21 cellular contexts compared by ENCODE assay signal in genomic region chr15:59830143-59830542, GRCh38.
A peak's percentile ranks its signal among the peaks of the same experiment; 100 is the strongest.
DNase-seq lines count a peak whose midpoint lies in the region; TF ChIP-seq lines count a peak whose summit lies in the region.
"Had no signal": no experiment of that assay in that cellular context is flagged by ENCODE, and none has a peak within 500 bp of the region (broad histone marks: within the 10 kb centered on the region; RNA-seq: fewer than 3 reads in every experiment).

No MANE protein-coding gene starts in this region.

- H3K36me3 ChIP-seq in mammary epithelial cell (ENCODE audit: insufficient read depth, low read length) (no peaks in the 10 kb centered on the region), breast epithelium (no peaks in the 10 kb centered on the region), SJSA1 (no peaks in the 10 kb centered on the region), spleen (no peaks in the 10 kb centered on the region)

- H3K4me3 Mint-ChIP-seq in mesothelial cell of epicardium (no peak overlapping the region), osteocyte (ENCODE audit: unreplicated experiment) (no peak overlapping the region)
- H3K4me3 Mint-ChIP-seq: B cell; CD8-positive, alpha-beta memory T cell had no signal

- H3K79me2 ChIP-seq in mammary epithelial cell (ENCODE audit: insufficient read depth, low read length) = no peaks in the 10 kb centered on the region

- in situ Hi-C loops in mammary epithelial cell (cut with MboI; ENCODE audit: low sequenced_read_pairs in 2 of 2) = no loop called here

- DNase-seq in mammary epithelial cell = no peak
- no peak for DNase-seq in breast epithelium (ENCODE audit: low spot score in 2 of 2)
- peak in 1 of 2 experiments; percentile 19 for DNase-seq in SJSA1 (ENCODE audit: low read depth in 1 of 2, low spot score in 2 of 2)
- no peak for DNase-seq in mesothelial cell of epicardium (ENCODE audit: low spot score in 2 of 2, unreplicated experiment in 2 of 2)
- DNase-seq in NCI-H524 (lab: John Stamatoyannopoulos, UW) = no peak
- no peak for DNase-seq in osteocyte (ENCODE audit: extremely low spot score, unreplicated experiment)
- DNase-seq in spleen = no peak
- DNase-seq: CD8-positive, alpha-beta memory T cell; DMS79 treated with DMSO at 0.1 percent for 48 hours; GF-D8; NCI-H1092 treated with DMSO at 0.1 percent for 48 hours; NCI-H1436; NCI-H187; NCI-H2171 treated with DMSO at 0.1 percent for 48 hours; NCI-H524 treated with DMSO at 0.1 percent for 48 hours; NCI-H774; PC-3; Right ventricle myocardium superior had no signal

- dilution Hi-C loops in mammary epithelial cell (cut with HindIII; ENCODE audit: low sequenced_read_pairs) = no loop called here

- H3K27me3 ChIP-seq in mammary epithelial cell (ENCODE audit: insufficient read depth, low read length) (no peaks in the 10 kb centered on the region), breast epithelium (peaks cover 0 to 4% of the 10 kb centered on the region in 2 donors), SJSA1 (replicated peaks) (0 out of 2 replicates have a peak, but pooled peaks cover 2% of the 10 kb centered on the region), spleen (replicated peaks in 1 of 7) (peaks cover 0 to 12% (median 0%) of the 10 kb centered on the region in 7 donors)

- peak overlapping the region; percentile 24 for H3K27ac Mint-ChIP-seq in mesothelial cell of epicardium
- H3K27ac Mint-ChIP-seq in osteocyte (ENCODE audit: unreplicated experiment) = no peak overlapping the region
- H3K27ac Mint-ChIP-seq: B cell had no signal

- TF ChIP-seq POLR2A in breast epithelium (IDR thresholded peaks at IDR 0.05) (no peak), spleen (IDR thresholded peaks at IDR 0.05) (no peak)

- H4K20me1 ChIP-seq in mammary epithelial cell (ENCODE audit: insufficient read depth, low read length) = no peaks in the 10 kb centered on the region

- TF ChIP-seq CTCF in mammary epithelial cell (conservative IDR thresholded peaks at IDR 0.05 in 1 of 2, IDR thresholded peaks at IDR 0.05 in 1 of 2; ENCODE audit: extremely low read depth in 1 of 2, insufficient read depth in 1 of 2, low read depth in 1 of 2, low read length in 2 of 2) (no peak), breast epithelium (IDR thresholded peaks at IDR 0.05) (no peak), mesothelial cell of epicardium (IDR thresholded peaks at IDR 0.05; ENCODE audit: unreplicated experiment) (no peak), osteocyte (IDR thresholded peaks at IDR 0.05) (no peak), spleen (IDR thresholded peaks at IDR 0.05 in 8 of 11, conservative IDR thresholded peaks at IDR 0.05 in 3 of 11) (no peak)

- no peak overlapping the region for H3K27ac ChIP-seq in mammary epithelial cell (ENCODE audit: insufficient read depth, low read depth, low read length)
- no peak overlapping the region for H3K27ac ChIP-seq in breast epithelium
- H3K27ac ChIP-seq in SJSA1 = peak overlapping the region; percentile 83
- no peak overlapping the region for H3K27ac ChIP-seq in spleen
- H3K27ac ChIP-seq: 22Rv1, C4-2B had no signal

- no peak overlapping the region for H3K9ac ChIP-seq in mammary epithelial cell (ENCODE audit: insufficient read depth, low read length)

- H3K9me3 Mint-ChIP-seq in mesothelial cell of epicardium = no peaks in the 10 kb centered on the region
- H3K9me3 Mint-ChIP-seq in osteocyte (ENCODE audit: unreplicated experiment) = no peaks in the 10 kb centered on the region
- H3K9me3 Mint-ChIP-seq: CD8-positive, alpha-beta memory T cell had no signal

- H3K36me3 Mint-ChIP-seq in mesothelial cell of epicardium = no peaks in the 10 kb centered on the region
- no peaks in the 10 kb centered on the region for H3K36me3 Mint-ChIP-seq in osteocyte (ENCODE audit: unreplicated experiment)
- H3K36me3 Mint-ChIP-seq: CD8-positive, alpha-beta memory T cell had no signal

- H3K4me3 ChIP-seq in mammary epithelial cell (replicated peaks in 1 of 3; ENCODE audit: insufficient read depth in 1 of 3, low read depth in 2 of 3, low read length in 3 of 3) (no peak overlapping the region), breast epithelium (no peak overlapping the region), SJSA1 (no peak overlapping the region), spleen (no peak overlapping the region)

- intact Hi-C loops in mammary epithelial cell (cut with micrococcal nuclease) = no loop called here
- intact Hi-C loops in breast epithelium (cut with DNase I; ENCODE audit: low total_unique reads) = no loop called here
- intact Hi-C loops in spleen (cut with DNase I; ENCODE audit: low total_unique reads) = no loop called here

- H3K4me2 ChIP-seq in mammary epithelial cell (ENCODE audit: insufficient read depth, low read depth, low read length) = no peak overlapping the region

- H3K4me1 ChIP-seq in mammary epithelial cell (ENCODE audit: insufficient read depth, low read length) = peaks cover 29% of the 10 kb centered on the region
- H3K4me1 ChIP-seq in breast epithelium = no peaks in the 10 kb centered on the region
- peaks cover 57% of the 10 kb centered on the region for H3K4me1 ChIP-seq in SJSA1 (replicated peaks)
- no peaks in the 10 kb centered on the region for H3K4me1 ChIP-seq in spleen

- H3K4me1 Mint-ChIP-seq in mesothelial cell of epicardium = peaks cover 37% of the 10 kb centered on the region
- H3K4me1 Mint-ChIP-seq in osteocyte (ENCODE audit: unreplicated experiment) = no peaks in the 10 kb centered on the region
- H3K4me1 Mint-ChIP-seq: B cell had no signal

- peak overlapping the region; percentile 76 for H2AFZ ChIP-seq in mammary epithelial cell (ENCODE audit: low read depth, low read length)

- H3K27me3 Mint-ChIP-seq in mesothelial cell of epicardium (ENCODE audit: low read depth) = no peaks in the 10 kb centered on the region
- H3K27me3 Mint-ChIP-seq in osteocyte (ENCODE audit: unreplicated experiment) = no peaks in the 10 kb centered on the region
- H3K27me3 Mint-ChIP-seq: B cell had no signal

- WGBS in mammary epithelial cell (ENCODE audit: low coverage, missing lambda C conversion rate) = 75% methylated on average over 2 of the region's 2 CpGs
- WGBS in spleen, 5 donors = 82 to 94% (median 90%) methylated on average over 2 of the region's 2 CpGs

- H3K9me3 ChIP-seq in mammary epithelial cell (replicated peaks; ENCODE audit: insufficient read depth, low read length) = no peaks in the 10 kb centered on the region
- no peaks in the 10 kb centered on the region for H3K9me3 ChIP-seq in breast epithelium
- no peaks in the 10 kb centered on the region for H3K9me3 ChIP-seq in SJSA1 (replicated peaks)
- peaks cover 0 to 1% (median 0%) of the 10 kb centered on the region in 8 donors for H3K9me3 ChIP-seq in spleen

- CTCF ChIA-PET in mammary epithelial cell (lab: Charles Lee; ENCODE audit: low non-redundant PET) = no interaction called here

- no TSS peak for BruUV-seq in mammary epithelial cell (replicated peaks; lab: Mats Ljungman, UMichigan)
